In the genomic region with DNA sequence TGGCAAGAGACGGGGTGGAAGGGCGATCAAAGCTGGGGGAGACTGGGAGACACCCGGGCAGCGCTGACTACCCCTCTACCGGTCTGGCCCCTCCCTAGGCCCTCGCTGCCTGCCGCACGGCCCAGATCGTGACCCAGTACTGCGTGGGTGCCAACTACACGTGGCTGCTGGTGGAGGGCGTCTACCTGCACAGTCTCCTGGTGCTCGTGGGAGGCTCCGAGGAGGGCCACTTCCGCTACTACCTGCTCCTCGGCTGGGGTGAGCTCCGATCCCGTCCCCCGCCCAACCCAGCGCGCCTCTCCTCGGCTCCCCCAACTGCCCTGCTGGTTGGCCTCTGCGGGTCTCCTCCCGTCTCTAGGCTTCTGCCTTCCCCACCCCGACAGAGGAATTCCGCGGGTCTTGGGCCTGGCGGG, we compare ENCODE assay signal across 8 cellular contexts. TPM values are rescaled to one million over a fixed set of nuclear protein-coding genes. Genes with fewer than 3 reads are reported as not detected.
DNase-seq lines count a peak whose midpoint lies in the region; ATAC-seq and TF ChIP-seq lines count a peak whose summit lies in the region.

No MANE protein-coding gene starts in this region.

- DNase-seq in T-helper 2 cell: peak; percentile 24 to 54 (median 44)
- no peak for DNase-seq in neural crest cell (ENCODE audit: low read depth, low spot score)
- DNase-seq in HuH-7.5 (ENCODE audit: low spot score): no peak
- DNase-seq in SW 1271 (lab: John Stamatoyannopoulos, UW): no peak
- DNase-seq in COR-L47 (lab: John Stamatoyannopoulos, UW): no peak

- peaks cover 11 to 18% of the 10 kb centered on the region in 2 donors for H3K4me1 ChIP-seq in duodenal mucosa (ENCODE audit: control insufficient read depth in 1 of 2, insufficient read depth in 2 of 2, low read length in 2 of 2)

- H3K9ac ChIP-seq in duodenal mucosa (ENCODE audit: low read depth in 1 of 2, low read length in 2 of 2): peak overlapping the region; percentile 16 to 54

- H3K27ac ChIP-seq in duodenal mucosa (ENCODE audit: low read depth, low read length): no peak overlapping the region

- peaks cover 6% of the 10 kb centered on the region for H3K4me1 Mint-ChIP-seq in neural crest cell

- H3K27me3 Mint-ChIP-seq in neural crest cell (ENCODE audit: low read depth): peaks cover 86% of the 10 kb centered on the region

- peak overlapping the region; percentile 67 for H3K4me3 Mint-ChIP-seq in neural crest cell

- no peaks in the 10 kb centered on the region for H3K9me3 Mint-ChIP-seq in neural crest cell

- H3K9me3 ChIP-seq in duodenal mucosa (ENCODE audit: control insufficient read depth in 1 of 2, low read length in 2 of 2): no peaks in the 10 kb centered on the region

- peak; percentile 16 for ATAC-seq in GM19035 (IDR thresholded peaks at IDR 0.05; ENCODE audit: unreplicated experiment)
- no peak for ATAC-seq in HG02970 (IDR thresholded peaks at IDR 0.05; ENCODE audit: low FRiP score, unreplicated experiment)

- no peaks in the 10 kb centered on the region for H3K36me3 Mint-ChIP-seq in neural crest cell (ENCODE audit: low read depth)

- H3K36me3 ChIP-seq in duodenal mucosa (ENCODE audit: control insufficient read depth in 1 of 2, insufficient read depth in 2 of 2, low read length in 2 of 2): no peaks in the 10 kb centered on the region

- H3K4me3 ChIP-seq in duodenal mucosa (ENCODE audit: low read depth in 1 of 2, low read length in 2 of 2): peak overlapping the region; percentile 60 to 65

- no peak overlapping the region for H3K27ac Mint-ChIP-seq in neural crest cell (ENCODE audit: unreplicated experiment)

- TF ChIP-seq CTCF in neural crest cell (conservative IDR thresholded peaks at IDR 0.05): no peak

- H3K27me3 ChIP-seq in duodenal mucosa (ENCODE audit: control insufficient read depth in 1 of 2, insufficient read depth in 2 of 2, low read length in 2 of 2): peaks cover 10 to 20% of the 10 kb centered on the region in 2 donors

RNA-seq across cellular contexts. Expression of a gene that starts 8.8 kb away (rescaled TPM):
- total RNA-seq in neural crest cell: 0.96 and 1.0 TPM in 2 replicates

RNA-seq across cellular contexts. Expression of a gene that starts 14.9 kb away (rescaled TPM):
- total RNA-seq in neural crest cell: 635 and 666 TPM in 2 replicates

RNA-seq across cellular contexts. Expression of a gene that starts 15.6 kb away (rescaled TPM):
- 11.4 and 11.8 TPM in 2 replicates for total RNA-seq in neural crest cell

RNA-seq across cellular contexts. Expression of a gene that starts 37.7 kb away (rescaled TPM):
- total RNA-seq in neural crest cell: 15.0 and 20.2 TPM in 2 replicates

RNA-seq across cellular contexts. Expression of a gene that starts 53.8 kb away (rescaled TPM):
- 27.2 and 30.3 TPM in 2 replicates for total RNA-seq in neural crest cell

Comparison
In these comparisons a context has a peak if more than half of its experiments do, and no peak if none do; other contexts are left out.
1. DNase-seq: peak in T-helper 2 cell (5 of 5); none in neural crest cell (single experiment), HuH-7.5 (single experiment), SW 1271 (0 of 2) and COR-L47 (single experiment).